ENCODE assay signal across 1 cellular context in genomic region chr15:59656935-59657634, GRCh38.
TF ChIP-seq lines count a peak whose summit lies in the region.

Gene GTF2A2, minus strand, starts transcription at chr15:59657515. Its CDS starts 5,238 bp downstream, at chr15:59652277.

TF ChIP-seq in K562, 482 proteins besides CTCF, POLR2A, EP300 and RAD21 (continued from another document):
- TF ChIP-seq AFF4 (CRISPR knock-in tag; IDR thresholded peaks at IDR 0.05) (peak; percentile 41; the same call in 1 of the 2 replicates), BCLAF1 (IDR thresholded peaks at IDR 0.05; ENCODE audit: borderline replicate concordance in 1 of 2, control insufficient read depth in 1 of 2, low read depth in 2 of 2, low read length in 1 of 2) (no peak), SRSF3 (IDR thresholded peaks at IDR 0.05; ENCODE audit: insufficient read depth, low read length) (0 out of 2 replicates have a peak, but pooled peaks have one; percentile 83), HBP1 (CRISPR knock-in tag; IDR thresholded peaks at IDR 0.05) (no peak), GTF2A2 (tag; IDR thresholded peaks at IDR 0.05) (peak; percentile 69), CBX1 (IDR thresholded peaks at IDR 0.05; ENCODE audit: low read depth) (no peak; the same call in none of the 2 replicates), ZZZ3 (IDR thresholded peaks at IDR 0.05) (no peak), TBP (optimal IDR thresholded peaks at IDR 0.05; ENCODE audit: low read depth, low read length) (peak; percentile 86), ZNF232 (CRISPR knock-in tag; IDR thresholded peaks at IDR 0.05) (peak; percentile 44; the same call in 1 of the 2 replicates), SOX6 (IDR thresholded peaks at IDR 0.05) (peak; percentile 46; the same call in 1 of the 2 replicates), E2F6 (IDR thresholded peaks at IDR 0.05; ENCODE audit: borderline replicate concordance in 1 of 2, extremely low read depth in 1 of 2, insufficient read depth in 1 of 2, insufficient read length in 1 of 2, low read depth in 1 of 2, low read length in 1 of 2, poor library complexity in 1 of 2, severe bottlenecking in 1 of 2) (peak in 1 of 2 experiments; percentile 78), NR2C1 (IDR thresholded peaks at IDR 0.05) (peak; percentile 98), NR2C1 (tag; IDR thresholded peaks at IDR 0.05) (peak; percentile 98), MEIS2 (IDR thresholded peaks at IDR 0.05; ENCODE audit: partially characterized antibody) (peak; percentile 75), PML (IDR thresholded peaks at IDR 0.05; ENCODE audit: low read length) (peak; percentile 37; the same call in 1 of the 2 replicates), ZNF717 (CRISPR knock-in tag; IDR thresholded peaks at IDR 0.05) (no peak), NR2C2 (CRISPR knock-in tag; IDR thresholded peaks at IDR 0.05) (peak; percentile 97), NR2C2 (tag; IDR thresholded peaks at IDR 0.05) (peak; percentile 99), MNT (conservative IDR thresholded peaks at IDR 0.05) (peak; percentile 61 to 83), YY1 (IDR thresholded peaks at IDR 0.05; ENCODE audit: borderline replicate concordance in 1 of 3, control insufficient read depth in 1 of 3, extremely low read depth in 1 of 3, insufficient read depth in 3 of 3, insufficient read length in 1 of 3, insufficient replicate concordance in 2 of 3, low read depth in 1 of 3, low read length in 2 of 3) (peak in 2 of 3 experiments; percentile 45 to 67), HNRNPLL (IDR thresholded peaks at IDR 0.05; ENCODE audit: low read depth, low read length, poor library complexity, severe bottlenecking) (peak; percentile 58), ZBTB7A (IDR thresholded peaks at IDR 0.05; ENCODE audit: borderline replicate concordance, control insufficient read depth, low read depth, low read length) (peak; percentile 45; the same call in 1 of the 2 replicates)
